In genomic region chr14:75430106-75430505, GRCh38 we compare ENCODE assay signal across 12 cellular contexts. TPM values are rescaled to one million over a fixed set of nuclear protein-coding genes. Genes with fewer than 3 reads are reported as not detected.
DNase-seq lines count a peak whose midpoint lies in the region; ATAC-seq and TF ChIP-seq lines count a peak whose summit lies in the region.
"Had no signal": no experiment of that assay in that cellular context is flagged by ENCODE, and none has a peak within 500 bp of the region (broad histone marks: within the 10 kb centered on the region; RNA-seq: fewer than 3 reads in every experiment).

No MANE protein-coding gene starts in this region.

- H3K27ac ChIP-seq in gastrocnemius medialis = peak overlapping the region; percentile 85 to 96 (median 94)

- TF ChIP-seq POLR2A in gastrocnemius medialis (IDR thresholded peaks at IDR 0.05) = no peak

- H3K36me3 ChIP-seq in gastrocnemius medialis = peaks cover 0 to 31% of the 10 kb centered on the region in 2 donors
- H3K36me3 ChIP-seq: prostate gland had no signal

- peak in 1 of 2 donors; percentile 22 for ATAC-seq in gastrocnemius medialis
- ATAC-seq in HG03460 (IDR thresholded peaks at IDR 0.05; ENCODE audit: unreplicated experiment) = no peak

- intact Hi-C loops in gastrocnemius medialis (cut with DNase I; ENCODE audit: low total_unique reads) = loop anchor here (1.0 to 5.0 kb wide), 2 partner anchors 58 to 132 kb away; no protein-coding TSS in a partner anchor

- peak overlapping the region in 3 of 5 donors; percentile 26 to 69 (median 56) for H3K4me3 Mint-ChIP-seq in immature natural killer cell

- TF ChIP-seq CTCF in astrocyte of the spinal cord (IDR thresholded peaks at IDR 0.05; ENCODE audit: low read depth, low read length) (no peak), gastrocnemius medialis (IDR thresholded peaks at IDR 0.05 in 4 of 5, conservative IDR thresholded peaks at IDR 0.05 in 1 of 5) (no peak)

- in situ Hi-C loops in G401 (cut with HindIII; ENCODE audit: low sequenced_read_pairs) = no loop called here
- in situ Hi-C loops in astrocyte of the spinal cord (cut with HindIII; ENCODE audit: low sequenced_read_pairs) = no loop called here
- in situ Hi-C loops in gastrocnemius medialis (cut with MboI; ENCODE audit: low sequenced_read_pairs in 4 of 4) = no loop called here

- H3K4me1 Mint-ChIP-seq in immature natural killer cell = peaks cover 0 to 5% of the 10 kb centered on the region in 2 donors

- H3K4me3 ChIP-seq in astrocyte of the spinal cord (ENCODE audit: low read depth, low read length) (peak overlapping the region; percentile 0), gastrocnemius medialis (peak overlapping the region; percentile 66 to 92 (median 84))

- H3K27me3 Mint-ChIP-seq in immature natural killer cell (ENCODE audit: low read depth in 3 of 3) = peaks cover 4 to 26% (median 20%) of the 10 kb centered on the region in 3 donors

- peaks cover 0 to 5% (median 0%) of the 10 kb centered on the region in 6 donors for H3K9me3 Mint-ChIP-seq in immature natural killer cell
- H3K9me3 Mint-ChIP-seq: stimulated activated naive CD8-positive, alpha-beta T cell treated with anti-CD3 and anti-CD28 coated beads, Interleukin-15, Interleukin-2, amounts not matched to agents 100 ng/mL and 50 ng/mL, for 24 hours had no signal

- no peak overlapping the region for H3K27ac Mint-ChIP-seq in immature natural killer cell
- H3K27ac Mint-ChIP-seq: stimulated activated naive CD8-positive, alpha-beta T cell treated with anti-CD3 and anti-CD28 coated beads, Interleukin-15, Interleukin-2, amounts not matched to agents 100 ng/mL and 50 ng/mL, for 24 hours had no signal

- DNase-seq in G401 (ENCODE audit: low spot score) = peak; percentile 67
- no peak for DNase-seq in astrocyte of the spinal cord (ENCODE audit: low read depth, low spot score)
- DNase-seq in immature natural killer cell = no peak
- peak; percentile 44 to 72 for DNase-seq in gastrocnemius medialis
- DNase-seq in stimulated activated CD4-positive, alpha-beta T cell treated with anti-CD3 and anti-CD28 coated beads, Interleukin-2, amount 100 ng/mL, for 48 hours = no peak
- DNase-seq in NCI-H1930 (lab: John Stamatoyannopoulos, UW) = no peak
- no peak for DNase-seq in activated T-cell treated with anti-CD3 and anti-CD28 coated beads for 4 hours
- DNase-seq: activated CD4-positive, alpha-beta T cell treated with anti-CD3 and anti-CD28 coated beads, Interleukin-2, amount 50 U/mL, for 1 hour; NCI-H69 had no signal

- no peaks in the 10 kb centered on the region for H3K9me3 ChIP-seq in gastrocnemius medialis
- H3K9me3 ChIP-seq: prostate gland had no signal

- peaks cover 0 to 2% (median 0%) of the 10 kb centered on the region in 3 donors for H3K36me3 Mint-ChIP-seq in immature natural killer cell

- H3K27me3 ChIP-seq in gastrocnemius medialis = no peaks in the 10 kb centered on the region

- H3K4me1 ChIP-seq in gastrocnemius medialis = peaks cover 55 to 83% of the 10 kb centered on the region in 2 donors

RNA-seq across cellular contexts. Expression of gene JDP2, which starts 2.3 kb away (rescaled TPM):
- 37.4 and 40.7 TPM in 2 replicates for total RNA-seq in G401 (2014; rRNA removed; shearing (Covaris generic))
- polyA plus RNA-seq in immature natural killer cell = under 1 TPM in 1 of 3 donors, not detected in 2; 0.47 TPM
- total RNA-seq in gastrocnemius medialis = 10 to 100 TPM; 17.3 to 80.2 (median 31.7) TPM

Comparison
In these comparisons a context has a peak if more than half of its experiments do, and no peak if none do; other contexts are left out.
1. DNase-seq: peak in G401 (single experiment) and gastrocnemius medialis (2 of 2); none in astrocyte of the spinal cord (single experiment), immature natural killer cell (0 of 3), stimulated activated CD4-positive, alpha-beta T cell treated with anti-CD3 and anti-CD28 coated beads, Interleukin-2, amount 100 ng/mL, for 48 hours (0 of 2), NCI-H1930 (0 of 2) and activated T-cell treated with anti-CD3 and anti-CD28 coated beads for 4 hours (single experiment).